8 cellular contexts compared by ENCODE assay signal in the genomic region with DNA sequence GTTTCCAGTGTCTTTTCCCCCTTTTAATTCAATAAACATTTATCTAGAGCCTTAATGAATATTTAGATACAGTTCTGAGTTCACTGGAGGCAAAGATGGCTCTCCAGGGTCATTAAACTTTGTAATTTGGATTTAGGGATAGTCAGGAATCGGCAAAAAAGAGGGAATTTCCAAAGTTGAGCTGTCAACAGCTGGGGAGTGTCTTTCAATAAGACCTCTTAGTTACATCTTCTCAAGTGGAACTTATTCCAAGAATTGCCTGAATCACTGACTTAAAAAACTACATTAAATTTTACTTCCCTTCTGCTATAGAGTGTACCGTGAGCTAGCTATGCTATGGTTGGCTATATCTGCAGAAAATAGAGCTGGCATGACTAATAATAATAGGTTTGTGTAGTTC. TPM values are rescaled to one million over a fixed set of nuclear protein-coding genes. Genes with fewer than 3 reads are reported as not detected.
DNase-seq lines count a peak whose midpoint lies in the region; ATAC-seq and TF ChIP-seq lines count a peak whose summit lies in the region.

No MANE protein-coding gene starts in this region.

- TF ChIP-seq POLR2A in breast epithelium (IDR thresholded peaks at IDR 0.05) = no peak

- peaks cover 60% of the 10 kb centered on the region for H3K79me2 ChIP-seq in ACC112 (ENCODE audit: control insufficient read depth, insufficient read depth, low read length, unreplicated experiment)
- no peaks in the 10 kb centered on the region for H3K79me2 ChIP-seq in Karpas-422 (ENCODE audit: low read length)

- ATAC-seq in HG03457 (IDR thresholded peaks at IDR 0.05; ENCODE audit: unreplicated experiment) = no peak

- no peak for TF ChIP-seq CTCF in breast epithelium (IDR thresholded peaks at IDR 0.05)

- no peak for DNase-seq in breast epithelium (ENCODE audit: low spot score in 2 of 2)
- no peak for DNase-seq in NCI-H526 treated with DMSO at 0.1 percent for 48 hours (lab: John Stamatoyannopoulos, UW)
- no peak for DNase-seq in Karpas-422
- no peak for DNase-seq in DMS53 treated with DMSO at 0.1 percent for 48 hours (lab: John Stamatoyannopoulos, UW; ENCODE audit: unreplicated experiment)

- H3K36me3 ChIP-seq in ACC112 (ENCODE audit: insufficient read depth, low read length) (no peaks in the 10 kb centered on the region), HUES48 (ENCODE audit: control insufficient read depth, insufficient read depth, low read length) (no peaks in the 10 kb centered on the region), breast epithelium (no peaks in the 10 kb centered on the region), mucosa of rectum (ENCODE audit: control insufficient read depth in 2 of 2, insufficient read depth in 2 of 2, low read length in 2 of 2) (no peaks in the 10 kb centered on the region), Karpas-422 (ENCODE audit: insufficient read depth, low read length) (no peaks in the 10 kb centered on the region)

- H3K4me1 ChIP-seq in ACC112 (ENCODE audit: control insufficient read depth, insufficient read depth, low read length, unreplicated experiment) (peaks cover 16% of the 10 kb centered on the region), HUES48 (ENCODE audit: control insufficient read depth, insufficient read depth, low read length) (peaks cover 6% of the 10 kb centered on the region), breast epithelium (peaks cover 0 to 7% of the 10 kb centered on the region in 2 donors), mucosa of rectum (ENCODE audit: control insufficient read depth in 2 of 2, insufficient read depth in 2 of 2, low read length in 2 of 2) (peaks cover 19 to 29% of the 10 kb centered on the region in 2 donors), Karpas-422 (ENCODE audit: low read length) (peaks cover 25% of the 10 kb centered on the region)

- H3K27ac ChIP-seq in ACC112 (ENCODE audit: low read depth, low read length) (peak overlapping the region; percentile 78), HUES48 (ENCODE audit: low read depth, low read length) (no peak overlapping the region), breast epithelium (peak overlapping the region; percentile 88 to 96), mucosa of rectum (ENCODE audit: low read depth in 2 of 2, low read length in 2 of 2) (peak overlapping the region; percentile 92 to 94), Karpas-422 (ENCODE audit: low read length) (no peak overlapping the region)

- peak overlapping the region; percentile 93 for H3K4me3 ChIP-seq in ACC112 (ENCODE audit: low read depth, low read length)
- H3K4me3 ChIP-seq in HUES48 (ENCODE audit: low read depth, low read length) = peak overlapping the region; percentile 81
- peak overlapping the region; percentile 84 to 96 (median 96) for H3K4me3 ChIP-seq in breast epithelium
- H3K4me3 ChIP-seq in mucosa of rectum (ENCODE audit: low read length in 2 of 2) = peak overlapping the region; percentile 90 to 93
- no peak overlapping the region for H3K4me3 ChIP-seq in Karpas-422 (ENCODE audit: low read length)

- H3K9me3 ChIP-seq in HUES48 (ENCODE audit: control insufficient read depth, insufficient read depth, low read length) = no peaks in the 10 kb centered on the region
- H3K9me3 ChIP-seq in breast epithelium = no peaks in the 10 kb centered on the region
- no peaks in the 10 kb centered on the region for H3K9me3 ChIP-seq in mucosa of rectum (ENCODE audit: control insufficient read depth in 2 of 2, low read length in 2 of 2)
- H3K9me3 ChIP-seq in Karpas-422 (ENCODE audit: low read length) = no peaks in the 10 kb centered on the region

- intact Hi-C loops in breast epithelium (cut with DNase I; ENCODE audit: low total_unique reads) = loop anchor here (5.0 kb wide), 1 partner anchor 47 kb away; no protein-coding TSS in a partner anchor

- H3K9ac ChIP-seq in HUES48 (ENCODE audit: low read depth, low read length) (no peak overlapping the region), mucosa of rectum (ENCODE audit: low read depth in 1 of 2, low read length in 2 of 2) (peak overlapping the region; percentile 87 to 96), Karpas-422 (ENCODE audit: low read length) (no peak overlapping the region)

- no peaks in the 10 kb centered on the region for H3K27me3 ChIP-seq in ACC112 (ENCODE audit: insufficient read depth, low read length)
- H3K27me3 ChIP-seq in HUES48 (ENCODE audit: control insufficient read depth, insufficient read depth, low read length) = peaks cover 11% of the 10 kb centered on the region
- no peaks in the 10 kb centered on the region for H3K27me3 ChIP-seq in breast epithelium
- H3K27me3 ChIP-seq in mucosa of rectum (ENCODE audit: control insufficient read depth in 2 of 2, insufficient read depth in 2 of 2, low read length in 2 of 2) = no peaks in the 10 kb centered on the region
- 0 out of 2 replicates have a peak, but pooled peaks cover 2% of the 10 kb centered on the region for H3K27me3 ChIP-seq in Karpas-422 (ENCODE audit: low read length)

- H4K20me1 ChIP-seq in Karpas-422 (ENCODE audit: insufficient read depth, low read depth, low read length) = peaks cover 13% of the 10 kb centered on the region; the same call in 1 of the 2 replicates

- peak overlapping the region; percentile 76 for H2AFZ ChIP-seq in ACC112 (ENCODE audit: low read length, unreplicated experiment)
- H2AFZ ChIP-seq in Karpas-422 (ENCODE audit: low read length) = no peak overlapping the region

- no peaks in the 10 kb centered on the region for H3K9me2 ChIP-seq in Karpas-422 (replicated peaks; ENCODE audit: insufficient read depth, low read length)

- H3K4me2 ChIP-seq in Karpas-422 (ENCODE audit: low read depth, low read length, poor library complexity, severe bottlenecking) = no peak overlapping the region

RNA-seq across cellular contexts. Expression of a gene that starts 2.0 kb away (rescaled TPM):
- 10 to 100 TPM; 17.0 to 40.4 (median 24.6) TPM for total RNA-seq in breast epithelium
- total RNA-seq in Karpas-422 (2014; rRNA removed; shearing (Covaris generic); ENCODE audit: low replicate concordance) = 0.56 and 1.6 TPM in 2 replicates

Comparison
In these comparisons a context has a peak if more than half of its experiments do, and no peak if none do; other contexts are left out.
1. H3K27ac ChIP-seq: peak in ACC112 (single experiment), breast epithelium (2 of 2) and mucosa of rectum (2 of 2); none in HUES48 (single experiment) and Karpas-422 (single experiment).
2. H3K9ac ChIP-seq: peak in mucosa of rectum (2 of 2); none in HUES48 (single experiment) and Karpas-422 (single experiment).